ENCODE assay signal across 20 cellular contexts in the genomic region with DNA sequence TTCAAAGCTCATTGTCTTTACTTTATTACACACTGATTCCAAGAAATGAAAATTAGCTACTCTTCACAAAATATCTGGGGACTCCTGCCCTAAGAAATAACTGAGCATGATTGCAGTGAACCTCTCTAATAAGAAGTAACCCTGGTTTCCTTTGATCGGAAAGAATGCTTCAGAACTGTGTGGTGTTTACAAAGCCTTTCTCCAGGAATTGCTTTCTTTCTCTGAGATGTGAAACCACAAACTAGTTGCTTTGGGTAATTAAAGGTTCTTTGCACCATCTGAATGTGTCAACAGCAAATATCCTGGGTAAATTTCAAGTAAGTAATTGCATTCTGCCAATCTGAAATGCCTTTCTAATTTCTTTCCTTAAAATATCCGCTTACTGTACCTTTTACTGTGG.
A peak's percentile ranks its signal among the peaks of the same experiment; 100 is the strongest.
DNase-seq lines count a peak whose midpoint lies in the region; ATAC-seq and TF ChIP-seq lines count a peak whose summit lies in the region.
"Had no signal": no experiment of that assay in that cellular context is flagged by ENCODE, and none has a peak within 500 bp of the region (broad histone marks: within the 10 kb centered on the region; RNA-seq: fewer than 3 reads in every experiment).

No MANE protein-coding gene starts in this region.

- no peak overlapping the region for H2BK15ac ChIP-seq in neuronal stem cell (ENCODE audit: low read length)

- H3K27me3 ChIP-seq in DND-41 (ENCODE audit: insufficient read depth, low read length, poor library complexity) (no peaks in the 10 kb centered on the region), neuronal stem cell (ENCODE audit: control insufficient read depth in 3 of 3, insufficient read depth in 3 of 3, low read depth in 1 of 3, low read length in 3 of 3) (no peaks in the 10 kb centered on the region)
- H3K27me3 ChIP-seq: BLaER1 treated with 17β-estradiol and CSF1 and Interleukin-3, amounts not matched to agents 10 nM and 100 nM had no signal

- no peak overlapping the region for H3K4ac ChIP-seq in neuronal stem cell (ENCODE audit: low read length)

- H4K8ac ChIP-seq in neuronal stem cell (ENCODE audit: low read depth, low read length) = no peak overlapping the region

- H3K4me2 ChIP-seq in DND-41 (ENCODE audit: insufficient read depth, low read length) (no peak overlapping the region), neuronal stem cell (ENCODE audit: insufficient read depth, low read length, poor library complexity, severe bottlenecking) (no peak overlapping the region)
- H3K4me2 ChIP-seq: A549; BLaER1 treated with 17β-estradiol and CSF1 and Interleukin-3, amounts not matched to agents 10 nM and 100 nM had no signal

- TF ChIP-seq CTCF in DND-41 (IDR thresholded peaks at IDR 0.05; ENCODE audit: borderline replicate concordance, extremely low read depth, low read length, poor library complexity, severe bottlenecking) (no peak), retinal pigment epithelial cell (conservative IDR thresholded peaks at IDR 0.05; ENCODE audit: low read depth, low read length) (no peak)

- no peak overlapping the region for H4K91ac ChIP-seq in neuronal stem cell (ENCODE audit: low read depth, low read length, poor library complexity)

- no peaks in the 10 kb centered on the region for H4K20me1 ChIP-seq in DND-41 (ENCODE audit: insufficient read depth, low read length)
- H4K20me1 ChIP-seq: BLaER1 treated with 17β-estradiol and CSF1 and Interleukin-3, amounts not matched to agents 10 nM and 100 nM had no signal

- DNase-seq in DND-41 (no peak), astrocyte of the hippocampus (ENCODE audit: low read depth, low spot score) (peak; percentile 60), neuronal stem cell (ENCODE audit: low spot score) (no peak), retinal pigment epithelial cell (ENCODE audit: low read depth) (peak; percentile 69), NCI-H2171 treated with DMSO at 0.1 percent for 48 hours (lab: John Stamatoyannopoulos, UW) (no peak)
- DNase-seq in stimulated activated CD4-positive, alpha-beta T cell treated with anti-CD3 and anti-CD28 coated beads, Interleukin-1b, Interleukin-23, amount 100 ng/mL, for 48 hours = no peak
- DNase-seq: AML-193; Caco-2; Calu3; CD4-positive, alpha-beta T cell; CD8-positive, alpha-beta T cell; DMS79 treated with DMSO at 0.1 percent for 48 hours; EL; GDM1 had no signal

- no peak overlapping the region for H2BK12ac ChIP-seq in neuronal stem cell (ENCODE audit: low read length)

- peak; percentile 96 for ATAC-seq in DND-41 (ENCODE audit: insufficient read depth, low read depth)
- ATAC-seq in HG03432 (IDR thresholded peaks at IDR 0.05; ENCODE audit: unreplicated experiment) = no peak
- ATAC-seq: A549; CD8-positive, alpha-beta T cell; GM12878 had no signal

- H3K4me3 ChIP-seq in DND-41 (ENCODE audit: low read depth in 1 of 2, low read length in 2 of 2) (no peak overlapping the region), neuronal stem cell (ENCODE audit: low read length in 2 of 2) (no peak overlapping the region), retinal pigment epithelial cell (ENCODE audit: low read length) (no peak overlapping the region)
- H3K4me3 ChIP-seq: A549; BLaER1 treated with 17β-estradiol and CSF1 and Interleukin-3, amounts not matched to agents 10 nM and 100 nM; GM12878 had no signal

- H3K23ac ChIP-seq in neuronal stem cell (ENCODE audit: low read depth, low read length, poor library complexity) = no peak overlapping the region

- H3K79me2 ChIP-seq in DND-41 (ENCODE audit: insufficient read depth, low read length) = no peaks in the 10 kb centered on the region

- H2BK5ac ChIP-seq in neuronal stem cell (ENCODE audit: low read length) = no peak overlapping the region

- no peak overlapping the region for H2AK5ac ChIP-seq in neuronal stem cell (ENCODE audit: low read depth, low read length)

- H3K9me3 ChIP-seq in DND-41 (ENCODE audit: insufficient read depth, low read length, severe bottlenecking) (no peaks in the 10 kb centered on the region), neuronal stem cell (replicated peaks in 1 of 2; ENCODE audit: control insufficient read depth in 2 of 2, insufficient read depth in 1 of 2, low read depth in 1 of 2, low read length in 2 of 2) (no peaks in the 10 kb centered on the region)
- H3K9me3 ChIP-seq: A549; BLaER1 treated with 17β-estradiol and CSF1 and Interleukin-3, amounts not matched to agents 10 nM and 100 nM; Caco-2 had no signal

- H3K14ac ChIP-seq in neuronal stem cell (ENCODE audit: low read length) = no peak overlapping the region

- H3K36me3 ChIP-seq in DND-41 (ENCODE audit: insufficient read depth, low read length) (no peaks in the 10 kb centered on the region), neuronal stem cell (replicated peaks in 1 of 2; ENCODE audit: control insufficient read depth in 2 of 2, insufficient read depth in 2 of 2, low read length in 2 of 2) (no peaks in the 10 kb centered on the region)
- H3K36me3 ChIP-seq: BLaER1 treated with 17β-estradiol and CSF1 and Interleukin-3, amounts not matched to agents 10 nM and 100 nM had no signal

- H2BK120ac ChIP-seq in neuronal stem cell (ENCODE audit: low read depth, low read length) = no peak overlapping the region

- no CpG with 5 or more reads among the region's 2 CpGs for WGBS in neuronal stem cell (ENCODE audit: extremely low coverage in 2 of 2, insufficient read length in 2 of 2, insufficient replicate concordance in 1 of 2), 2 donors

- H3K79me1 ChIP-seq in neuronal stem cell (ENCODE audit: low read depth, low read length) = no peaks in the 10 kb centered on the region

- H2AFZ ChIP-seq in DND-41 (ENCODE audit: low read depth, low read length) = no peak overlapping the region
- peak overlapping the region; percentile 4 for H2AFZ ChIP-seq in neuronal stem cell (ENCODE audit: low read length)

- H3K4me1 ChIP-seq in DND-41 (ENCODE audit: insufficient read depth, low read length) (peaks cover 18% of the 10 kb centered on the region), neuronal stem cell (ENCODE audit: control insufficient read depth in 2 of 2, insufficient read depth in 1 of 2, low read depth in 1 of 2, low read length in 2 of 2) (no peaks in the 10 kb centered on the region)
- H3K4me1 ChIP-seq: A549; BLaER1 treated with 17β-estradiol and CSF1 and Interleukin-3, amounts not matched to agents 10 nM and 100 nM; Caco-2 had no signal

- no peak overlapping the region for H3K18ac ChIP-seq in neuronal stem cell (ENCODE audit: low read length)

- H3K27ac ChIP-seq in DND-41 (ENCODE audit: low read length) (no peak overlapping the region), neuronal stem cell (replicated peaks; ENCODE audit: low read length) (no peak overlapping the region)
- H3K27ac ChIP-seq: 22Rv1; A549; BLaER1 treated with 17β-estradiol and CSF1 and Interleukin-3, amounts not matched to agents 10 nM and 100 nM; C4-2B had no signal

- H3K9ac ChIP-seq in DND-41 (ENCODE audit: low read depth, low read length) = no peak overlapping the region
- no peak overlapping the region for H3K9ac ChIP-seq in neuronal stem cell (ENCODE audit: low read depth, low read length, poor library complexity)
- H3K9ac ChIP-seq: BLaER1 treated with 17β-estradiol and CSF1 and Interleukin-3, amounts not matched to agents 10 nM and 100 nM had no signal

Comparison
In these comparisons a context has a peak if more than half of its experiments do, and no peak if none do; other contexts are left out.
1. DNase-seq: peak in astrocyte of the hippocampus (single experiment) and retinal pigment epithelial cell (single experiment); none in DND-41 (single experiment), neuronal stem cell (single experiment), NCI-H2171 treated with DMSO at 0.1 percent for 48 hours (single experiment) and stimulated activated CD4-positive, alpha-beta T cell treated with anti-CD3 and anti-CD28 coated beads, Interleukin-1b, Interleukin-23, amount 100 ng/mL, for 48 hours (single experiment).